ENCODE assay signal across 9 cellular contexts in genomic region chr14:32564591-32564990, GRCh38.
A peak's percentile ranks its signal among the peaks of the same experiment; 100 is the strongest.
DNase-seq lines count a peak whose midpoint lies in the region; ATAC-seq, FAIRE-seq and TF ChIP-seq lines count a peak whose summit lies in the region.
"Had no signal": no experiment of that assay in that cellular context is flagged by ENCODE, and none has a peak within 500 bp of the region (broad histone marks: within the 10 kb centered on the region; RNA-seq: fewer than 3 reads in every experiment).

No MANE protein-coding gene starts in this region.

- no peak overlapping the region for H3K4me2 ChIP-seq in astrocyte (ENCODE audit: low read length)
- no peak overlapping the region for H3K4me2 ChIP-seq in mesendoderm (ENCODE audit: low read length)

- ATAC-seq in GM19438 (IDR thresholded peaks at IDR 0.05; ENCODE audit: low read depth, unreplicated experiment) (peak; percentile 55), mucosa of descending colon (peak; percentile 60), GM19351 (IDR thresholded peaks at IDR 0.05; ENCODE audit: unreplicated experiment) (no peak)
- ATAC-seq: naive thymus-derived CD8-positive, alpha-beta T cell had no signal

- H3K9me3 ChIP-seq in astrocyte (ENCODE audit: insufficient read depth, low read depth, low read length): no peaks in the 10 kb centered on the region
- no peaks in the 10 kb centered on the region for H3K9me3 ChIP-seq in mucosa of descending colon
- H3K9me3 ChIP-seq in vagina: no peaks in the 10 kb centered on the region

- no peak overlapping the region for H2BK5ac ChIP-seq in mesendoderm (ENCODE audit: low read length)

- intact Hi-C loops in mucosa of descending colon (cut with DNase I, micrococcal nuclease): no loop called here
- intact Hi-C loops in vagina (cut with DNase I): no loop called here

- H2BK15ac ChIP-seq in mesendoderm (replicated peaks; ENCODE audit: low read depth): no peak overlapping the region

- no peak for TF ChIP-seq POLR2A in vagina (IDR thresholded peaks at IDR 0.05)

- H4K5ac ChIP-seq in mesendoderm (ENCODE audit: low read length): no peak overlapping the region

- no peak overlapping the region for H3K4ac ChIP-seq in mesendoderm (ENCODE audit: low read depth, low read length)

- peak overlapping the region; percentile 27 for H2AFZ ChIP-seq in ACC112 (ENCODE audit: low read length, unreplicated experiment)
- no peak overlapping the region for H2AFZ ChIP-seq in astrocyte (ENCODE audit: low read depth, low read length)

- no peak overlapping the region for H3K27ac Mint-ChIP-seq in astrocyte (ENCODE audit: unreplicated experiment)

- H3K4me3 Mint-ChIP-seq in astrocyte (ENCODE audit: unreplicated experiment): no peak overlapping the region
- H3K4me3 Mint-ChIP-seq: naive thymus-derived CD8-positive, alpha-beta T cell had no signal

- H3K9me3 Mint-ChIP-seq in astrocyte (ENCODE audit: unreplicated experiment): no peaks in the 10 kb centered on the region
- H3K9me3 Mint-ChIP-seq: naive thymus-derived CD8-positive, alpha-beta T cell had no signal

- H3K27me3 Mint-ChIP-seq in astrocyte (ENCODE audit: low read depth, unreplicated experiment): no peaks in the 10 kb centered on the region

- H3K4me3 ChIP-seq in ACC112 (ENCODE audit: low read depth, low read length): no peak overlapping the region
- no peak overlapping the region for H3K4me3 ChIP-seq in astrocyte (ENCODE audit: insufficient read depth, low read depth, low read length)
- H3K4me3 ChIP-seq in mucosa of descending colon: no peak overlapping the region
- no peak overlapping the region for H3K4me3 ChIP-seq in vagina
- H3K4me3 ChIP-seq in mesendoderm (ENCODE audit: low read length): no peak overlapping the region

- H4K8ac ChIP-seq in mesendoderm (ENCODE audit: low read depth, low read length): no peak overlapping the region

- H3K27me3 ChIP-seq in ACC112 (ENCODE audit: insufficient read depth, low read length) (no peaks in the 10 kb centered on the region), astrocyte (ENCODE audit: insufficient read depth, low read length) (no peaks in the 10 kb centered on the region), vagina (no peaks in the 10 kb centered on the region), mesendoderm (ENCODE audit: insufficient read depth, low read length, poor library complexity) (no peaks in the 10 kb centered on the region)

- DNase-seq in astrocyte (ENCODE audit: low read depth): peak; percentile 32
- DNase-seq in mucosa of descending colon: no peak
- no peak for DNase-seq in vagina (ENCODE audit: extremely low spot score in 2 of 2)
- no peak for DNase-seq in mesendoderm
- no peak for DNase-seq in activated CD4-positive, CD25-positive, alpha-beta regulatory T cell treated with anti-CD3 and anti-CD28 coated beads, Interleukin-2, amount 50 U/mL, for 72 hours

- no peak overlapping the region for H3K56ac ChIP-seq in mesendoderm (ENCODE audit: low read length)

- H3K4me1 ChIP-seq in ACC112 (ENCODE audit: control insufficient read depth, insufficient read depth, low read length, unreplicated experiment) (peaks cover 36% of the 10 kb centered on the region), astrocyte (ENCODE audit: insufficient read depth, low read length) (peaks cover 6% of the 10 kb centered on the region), mucosa of descending colon (ENCODE audit: low read depth) (peaks cover 10% of the 10 kb centered on the region), vagina (peaks cover 7% of the 10 kb centered on the region), mesendoderm (ENCODE audit: control insufficient read depth, low read depth, low read length) (no peaks in the 10 kb centered on the region)

- H3K36me3 Mint-ChIP-seq in astrocyte (ENCODE audit: low read depth, unreplicated experiment): no peaks in the 10 kb centered on the region
- H3K36me3 Mint-ChIP-seq: naive thymus-derived CD8-positive, alpha-beta T cell had no signal

- H3K79me2 ChIP-seq in ACC112 (ENCODE audit: control insufficient read depth, insufficient read depth, low read length, unreplicated experiment) (no peaks in the 10 kb centered on the region), astrocyte (ENCODE audit: insufficient read depth, low read length) (no peaks in the 10 kb centered on the region), mesendoderm (ENCODE audit: control insufficient read depth, insufficient read depth, low read length) (no peaks in the 10 kb centered on the region)

- H3K79me1 ChIP-seq in mesendoderm (ENCODE audit: low read length): no peaks in the 10 kb centered on the region

- no peak overlapping the region for H3K18ac ChIP-seq in mesendoderm (ENCODE audit: low read length)

- FAIRE-seq in astrocyte (lab: Jason Lieb, UNC): no peak

- TF ChIP-seq CTCF in astrocyte (IDR thresholded peaks at IDR 0.05; ENCODE audit: insufficient read depth, low read depth, low read length) (no peak), mucosa of descending colon (IDR thresholded peaks at IDR 0.05) (no peak), vagina (IDR thresholded peaks at IDR 0.05) (no peak)

- H2BK120ac ChIP-seq in mesendoderm (ENCODE audit: low read depth, low read length): no peak overlapping the region

- no peak overlapping the region for H3K9ac ChIP-seq in astrocyte (ENCODE audit: low read length)
- no peak overlapping the region for H3K9ac ChIP-seq in mesendoderm (ENCODE audit: low read length)

- no peaks in the 10 kb centered on the region for H4K20me1 ChIP-seq in astrocyte (ENCODE audit: insufficient read depth, low read length)

- no peak overlapping the region for H3K27ac ChIP-seq in ACC112 (ENCODE audit: low read depth, low read length)
- no peak overlapping the region for H3K27ac ChIP-seq in astrocyte (ENCODE audit: low read depth, low read length)
- H3K27ac ChIP-seq in vagina: no peak overlapping the region
- H3K27ac ChIP-seq in mesendoderm (ENCODE audit: low read depth, low read length): no peak overlapping the region

- no peak overlapping the region for H2AK5ac ChIP-seq in mesendoderm (ENCODE audit: low read length)

- H3K23ac ChIP-seq in mesendoderm (ENCODE audit: low read length): no peak overlapping the region

- H3K36me3 ChIP-seq in ACC112 (ENCODE audit: insufficient read depth, low read length) (no peaks in the 10 kb centered on the region), astrocyte (ENCODE audit: insufficient read depth, low read length) (no peaks in the 10 kb centered on the region), mucosa of descending colon (ENCODE audit: low read depth) (no peaks in the 10 kb centered on the region), vagina (no peaks in the 10 kb centered on the region), mesendoderm (ENCODE audit: control insufficient read depth, insufficient read depth, low read length) (no peaks in the 10 kb centered on the region)

- H3K4me1 Mint-ChIP-seq in astrocyte (ENCODE audit: low read depth, unreplicated experiment): peaks cover 20% of the 10 kb centered on the region
